Comparison of ENCODE assay signal across 16 cellular contexts in the genomic region with DNA sequence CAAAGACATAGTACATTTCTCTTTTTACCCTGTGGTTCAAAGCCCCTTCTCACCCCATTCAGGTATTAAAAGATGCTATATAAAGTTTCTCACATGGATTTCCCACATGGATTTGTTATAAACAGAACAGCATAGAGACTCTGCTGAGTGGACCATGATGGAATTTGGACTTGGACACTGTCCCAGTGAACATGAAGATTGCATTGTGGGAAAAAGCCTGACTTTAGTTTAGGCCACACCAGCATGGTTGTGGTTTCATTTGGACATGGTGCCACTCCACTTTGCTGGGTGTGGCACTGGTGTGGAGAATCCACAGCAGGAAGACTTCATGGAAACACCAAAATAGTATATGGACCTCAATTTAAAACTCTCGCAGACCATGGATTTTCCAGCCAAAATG.
DNase-seq lines count a peak whose midpoint lies in the region; ATAC-seq, FAIRE-seq and TF ChIP-seq lines count a peak whose summit lies in the region.
"Had no signal": no experiment of that assay in that cellular context is flagged by ENCODE, and none has a peak within 500 bp of the region (broad histone marks: within the 10 kb centered on the region; RNA-seq: fewer than 3 reads in every experiment).

No MANE protein-coding gene starts in this region.

- peaks cover 23% of the 10 kb centered on the region for H3K4me1 ChIP-seq in endodermal cell (ENCODE audit: control insufficient read depth, insufficient read depth, low read length)
- H3K4me1 ChIP-seq in HepG2 (ENCODE audit: insufficient read depth, low read length) = peaks cover 32% of the 10 kb centered on the region
- no peaks in the 10 kb centered on the region for H3K4me1 ChIP-seq in Peyer's patch

- H3K9ac ChIP-seq in endodermal cell (ENCODE audit: extremely low read depth, low read length, poor library complexity, severe bottlenecking) = no peak overlapping the region
- H3K9ac ChIP-seq in HepG2 (ENCODE audit: insufficient read depth, low read depth, low read length) = no peak overlapping the region

- H3K4me2 ChIP-seq in HepG2 (ENCODE audit: low read depth, low read length) = no peak overlapping the region

- no peaks in the 10 kb centered on the region for H3K9me3 Mint-ChIP-seq in endodermal cell
- H3K9me3 Mint-ChIP-seq: activated naive CD4-positive, alpha-beta T cell treated with anti-CD3 and anti-CD28 coated beads, Interleukin-2, amount 50 U/mL, for 24 hours; dendritic cell treated with granulocyte-macrophage colony-stimulating factor and Interleukin-4, amounts not matched to agents 40 ng/mL and 50 ng/mL, for 4 days had no signal

- intact Hi-C loops in HepG2 (cut with micrococcal nuclease; ENCODE audit: unreplicated experiment) = no loop called here

- H3K36me3 ChIP-seq in endodermal cell (ENCODE audit: control insufficient read depth, insufficient read depth, low read length) = no peaks in the 10 kb centered on the region
- H3K36me3 ChIP-seq in HepG2 (replicated peaks in 1 of 2; ENCODE audit: control insufficient read depth in 1 of 2, insufficient read depth in 2 of 2, low read length in 2 of 2) = peaks cover 2 to 4% of the 10 kb centered on the region in 2 experiments; a peak in 2 of 5 replicates
- H3K36me3 ChIP-seq in Peyer's patch = peaks cover 0 to 24% (median 0%) of the 10 kb centered on the region in 3 donors

- peaks cover 61% of the 10 kb centered on the region for H3K4me1 Mint-ChIP-seq in endodermal cell
- H3K4me1 Mint-ChIP-seq: B cell had no signal

- peak; percentile 52 for DNase-seq in AG09319 (ENCODE audit: extremely low read depth, low read depth)
- peak; percentile 51 for DNase-seq in LHCN-M2 (ENCODE audit: low read depth)
- no peak for DNase-seq in endodermal cell
- peak; percentile 25 for DNase-seq in HepG2 (ENCODE audit: low spot score)
- DNase-seq in Peyer's patch = no peak
- no peak for DNase-seq in erythroblast (lab: John Stamatoyannopoulos, UW)
- DNase-seq in NCI-H128 (lab: John Stamatoyannopoulos, UW; ENCODE audit: unreplicated experiment) = no peak
- DNase-seq: activated CD4-positive, CD25-positive, alpha-beta regulatory T cell treated with anti-CD3 and anti-CD28 coated beads, Interleukin-2, amount 50 U/mL, for 72 hours; DMS 273 treated with DMSO at 0.1 percent for 48 hours; MV-4-11; OCI-M1; testis had no signal

- H3K27me3 ChIP-seq in endodermal cell (ENCODE audit: control insufficient read depth, insufficient read depth, low read length, poor library complexity, severe bottlenecking) = no peaks in the 10 kb centered on the region
- H3K27me3 ChIP-seq in HepG2 (ENCODE audit: control insufficient read depth in 1 of 2, insufficient read depth in 2 of 2, low read length in 2 of 2) = no peaks in the 10 kb centered on the region
- H3K27me3 ChIP-seq in Peyer's patch = no peaks in the 10 kb centered on the region
- H3K27me3 ChIP-seq: testis had no signal

- H3K36me3 Mint-ChIP-seq in endodermal cell (ENCODE audit: low read depth) = peaks cover 19% of the 10 kb centered on the region

- BruUV-seq in HepG2 (replicated peaks; lab: Mats Ljungman, UMichigan) = no TSS peak

- in situ Hi-C loops in HepG2 (cut with HindIII; ENCODE audit: extremely low pct_ligation_motif_present, low pct_unique_long_range_greater_than_20kb) = no loop called here

- 91 to 100% methylated on average over 1 of the region's 1 CpG for WGBS in endodermal cell (ENCODE audit: insufficient coverage in 1 of 2, insufficient read length in 1 of 2), 2 experiments
- WGBS in HepG2 (ENCODE audit: low lambda C conversion rate) = 100% methylated on average over 1 of the region's 1 CpG

- no peaks in the 10 kb centered on the region for H4K20me1 ChIP-seq in HepG2 (ENCODE audit: insufficient read depth, low read length)

- no peak overlapping the region for H3K4me3 Mint-ChIP-seq in endodermal cell
- H3K4me3 Mint-ChIP-seq: activated naive CD4-positive, alpha-beta T cell treated with anti-CD3 and anti-CD28 coated beads, Interleukin-2, amount 50 U/mL, for 24 hours; B cell; dendritic cell treated with granulocyte-macrophage colony-stimulating factor and Interleukin-4, amounts not matched to agents 40 ng/mL and 50 ng/mL, for 4 days had no signal

- H3K4me3 ChIP-seq in endodermal cell (ENCODE audit: low read length) (no peak overlapping the region), HepG2 (replicated peaks in 1 of 3; ENCODE audit: insufficient read depth in 1 of 3, low read depth in 2 of 3, low read length in 3 of 3) (no peak overlapping the region), Peyer's patch (no peak overlapping the region)
- H3K4me3 ChIP-seq: testis had no signal

- TF ChIP-seq CTCF in AG09319 (IDR thresholded peaks at IDR 0.05; ENCODE audit: low read depth, low read length) = no peak
- TF ChIP-seq CTCF in endodermal cell (conservative IDR thresholded peaks at IDR 0.05) = no peak
- no peak for TF ChIP-seq CTCF in HepG2 (CRISPR knock-in tag; IDR thresholded peaks at IDR 0.05)
- no peak for TF ChIP-seq CTCF in Peyer's patch (IDR thresholded peaks at IDR 0.05)

- TF ChIP-seq RAD21 in HepG2 (CRISPR knock-in tag; IDR thresholded peaks at IDR 0.05) = no peak

- no peak for ATAC-seq in HepG2
- ATAC-seq in GM18870 (IDR thresholded peaks at IDR 0.05; ENCODE audit: unreplicated experiment) = no peak

- TF ChIP-seq POLR2A in HepG2 (IDR thresholded peaks at IDR 0.05; ENCODE audit: insufficient read depth in 1 of 2, low read depth in 2 of 2, low read length in 2 of 2) (no peak), Peyer's patch (IDR thresholded peaks at IDR 0.05) (no peak), erythroblast (IDR thresholded peaks at IDR 0.05; ENCODE audit: low read length) (no peak)

- H3K79me2 ChIP-seq in HepG2 (ENCODE audit: insufficient read depth, low read length) = no peaks in the 10 kb centered on the region

- CTCF ChIA-PET in HepG2 (lab: Yijun Ruan, JAX; ENCODE audit: low intra/inter-chr PET ratio, low total read pairs) = no interaction called here

- peak overlapping the region; percentile 1 for H3K27ac Mint-ChIP-seq in endodermal cell
- H3K27ac Mint-ChIP-seq: activated naive CD4-positive, alpha-beta T cell treated with anti-CD3 and anti-CD28 coated beads, Interleukin-2, amount 50 U/mL, for 24 hours; B cell; dendritic cell treated with granulocyte-macrophage colony-stimulating factor and Interleukin-4, amounts not matched to agents 40 ng/mL and 50 ng/mL, for 4 days had no signal

- POLR2A ChIA-PET in HepG2 (lab: Yijun Ruan, JAX) = no interaction called here

- no peak for TF ChIP-seq EP300 in HepG2 (IDR thresholded peaks at IDR 0.05; ENCODE audit: low read depth in 2 of 2, low read length in 2 of 2)
- TF ChIP-seq EP300 in HepG2 (CRISPR knock-in tag; IDR thresholded peaks at IDR 0.05; ENCODE audit: borderline replicate concordance) = no peak

- no peak for FAIRE-seq in HepG2 (lab: Jason Lieb, UNC)

- no peak overlapping the region for H3K27ac ChIP-seq in endodermal cell (ENCODE audit: low read depth, low read length)
- no peak overlapping the region for H3K27ac ChIP-seq in HepG2 (ENCODE audit: extremely low read length, insufficient read depth, low read length)
- no peak overlapping the region for H3K27ac ChIP-seq in Peyer's patch
- H3K27ac ChIP-seq: testis had no signal

- no peaks in the 10 kb centered on the region for H3K27me3 Mint-ChIP-seq in endodermal cell (ENCODE audit: insufficient read depth)
- H3K27me3 Mint-ChIP-seq: activated naive CD4-positive, alpha-beta T cell treated with anti-CD3 and anti-CD28 coated beads, Interleukin-2, amount 50 U/mL, for 24 hours; B cell; dendritic cell treated with granulocyte-macrophage colony-stimulating factor and Interleukin-4, amounts not matched to agents 40 ng/mL and 50 ng/mL, for 4 days had no signal

- no peaks in the 10 kb centered on the region for H3K9me3 ChIP-seq in endodermal cell (ENCODE audit: control insufficient read depth, low read length)
- H3K9me3 ChIP-seq in HepG2 (ENCODE audit: low read length) = no peaks in the 10 kb centered on the region
- H3K9me3 ChIP-seq in Peyer's patch = no peaks in the 10 kb centered on the region
- H3K9me3 ChIP-seq: testis had no signal

- no peak overlapping the region for H2AFZ ChIP-seq in HepG2 (ENCODE audit: low read length)

TF ChIP-seq in HepG2, 621 proteins besides CTCF, POLR2A, EP300 and RAD21 (continues in another document):
- no peak for TF ChIP-seq ZNF224 (CRISPR knock-in tag; IDR thresholded peaks at IDR 0.05)
- TF ChIP-seq ZFX (CRISPR knock-in tag; IDR thresholded peaks at IDR 0.05; ENCODE audit: low read depth) = no peak
- no peak for TF ChIP-seq SNAPC2 (CRISPR knock-in tag; IDR thresholded peaks at IDR 0.05)
- no peak for TF ChIP-seq SMC3 (IDR thresholded peaks at IDR 0.05; ENCODE audit: low read length)
- no peak for TF ChIP-seq NR2F6 (IDR thresholded peaks at IDR 0.05)
- TF ChIP-seq NR2F6 (CRISPR knock-in tag; IDR thresholded peaks at IDR 0.05) = no peak
- no peak for TF ChIP-seq ZNF879 (CRISPR knock-in tag; IDR thresholded peaks at IDR 0.05)
- no peak for TF ChIP-seq MBD4 (IDR thresholded peaks at IDR 0.05; ENCODE audit: borderline replicate concordance, low read length)
- no peak for TF ChIP-seq SMARCE1 (IDR thresholded peaks at IDR 0.05; ENCODE audit: borderline replicate concordance)
- no peak for TF ChIP-seq BORCS8-MEF2B (CRISPR knock-in tag; IDR thresholded peaks at IDR 0.05)
- TF ChIP-seq ZNF121 (CRISPR knock-in tag; IDR thresholded peaks at IDR 0.05) = 0 out of 2 replicates have a peak, but pooled peaks have one; percentile 56
- peak; percentile 73; the same call in 1 of the 2 replicates for TF ChIP-seq ZNF644 (CRISPR knock-in tag; IDR thresholded peaks at IDR 0.05; ENCODE audit: low read depth)
- TF ChIP-seq ZNF563 (CRISPR knock-in tag; IDR thresholded peaks at IDR 0.05) = no peak
- TF ChIP-seq SNRNP70 (IDR thresholded peaks at IDR 0.05; ENCODE audit: low read depth, low read length) = no peak
- TF ChIP-seq ZBTB7A (CRISPR knock-in tag; IDR thresholded peaks at IDR 0.05) = no peak
- no peak for TF ChIP-seq ZSCAN25 (CRISPR knock-in tag; IDR thresholded peaks at IDR 0.05)
- TF ChIP-seq ZNF354B (CRISPR knock-in tag; IDR thresholded peaks at IDR 0.05) = no peak
- no peak for TF ChIP-seq JUND (CRISPR knock-in tag; IDR thresholded peaks at IDR 0.05)
- TF ChIP-seq, protein P1, sequence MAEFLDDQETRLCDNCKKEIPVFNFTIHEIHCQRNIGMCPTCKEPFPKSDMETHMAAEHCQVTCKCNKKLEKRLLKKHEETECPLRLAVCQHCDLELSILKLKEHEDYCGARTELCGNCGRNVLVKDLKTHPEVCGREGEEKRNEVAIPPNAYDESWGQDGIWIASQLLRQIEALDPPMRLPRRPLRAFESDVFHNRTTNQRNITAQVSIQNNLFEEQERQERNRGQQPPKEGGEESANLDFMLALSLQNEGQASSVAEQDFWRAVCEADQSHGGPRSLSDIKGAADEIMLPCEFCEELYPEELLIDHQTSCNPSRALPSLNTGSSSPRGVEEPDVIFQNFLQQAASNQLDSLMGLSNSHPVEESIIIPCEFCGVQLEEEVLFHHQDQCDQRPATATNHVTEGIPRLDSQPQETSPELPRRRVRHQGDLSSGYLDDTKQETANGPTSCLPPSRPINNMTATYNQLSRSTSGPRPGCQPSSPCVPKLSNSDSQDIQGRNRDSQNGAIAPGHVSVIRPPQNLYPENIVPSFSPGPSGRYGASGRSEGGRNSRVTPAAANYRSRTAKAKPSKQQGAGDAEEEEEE (CRISPR knock-in tag; IDR thresholded peaks at IDR 0.05; ENCODE audit: borderline replicate concordance) = no peak

Comparison
In these comparisons a context has a peak if more than half of its experiments do, and no peak if none do; other contexts are left out.
1. DNase-seq: peak in AG09319 (single experiment), LHCN-M2 (single experiment) and HepG2 (single experiment); none in endodermal cell (single experiment), Peyer's patch (0 of 3), erythroblast (0 of 2) and NCI-H128 (single experiment).